Comparison of ENCODE assay signal across 28 cellular contexts in genomic region chr10:58956926-58957325, GRCh38.
DNase-seq lines count a peak whose midpoint lies in the region; ATAC-seq, FAIRE-seq and TF ChIP-seq lines count a peak whose summit lies in the region.
"Had no signal": no experiment of that assay in that cellular context is flagged by ENCODE, and none has a peak within 500 bp of the region (broad histone marks: within the 10 kb centered on the region; RNA-seq: fewer than 3 reads in every experiment).

No MANE protein-coding gene starts in this region.

- H3K4me3 Mint-ChIP-seq in activated naive CD8-positive, alpha-beta T cell treated with anti-CD3 and anti-CD28 coated beads, Interleukin-2, amount 50 U/mL, for 24 hours: no peak overlapping the region
- H3K4me3 Mint-ChIP-seq: activated naive CD8-positive, alpha-beta T cell treated with anti-CD3 and anti-CD28 coated beads for 36 hours; CD4-positive, alpha-beta memory T cell; H9; neural crest cell had no signal

- H3K4me1 ChIP-seq in PC-3 (ENCODE audit: insufficient read depth, low read length) (peaks cover 7% of the 10 kb centered on the region), MM.1S (ENCODE audit: low read length) (no peaks in the 10 kb centered on the region)
- H3K4me1 ChIP-seq: pancreas, right atrium auricular region had no signal

- no TSS peak for BruUV-seq in PC-3 (replicated peaks; lab: Mats Ljungman, UMichigan)

- H3K9me3 ChIP-seq in PC-3 (ENCODE audit: low read length) (no peaks in the 10 kb centered on the region), MM.1S (replicated peaks; ENCODE audit: insufficient read depth, low read length) (no peaks in the 10 kb centered on the region)
- H3K9me3 ChIP-seq: ascending aorta, mucosa of descending colon, pancreas, right atrium auricular region, spleen, transverse colon had no signal

- H2AFZ ChIP-seq in PC-3 (ENCODE audit: low read length) (no peak overlapping the region), MM.1S (ENCODE audit: low read length) (no peak overlapping the region)

- no peak for TF ChIP-seq POLR2A in H54 (IDR thresholded peaks at IDR 0.05; ENCODE audit: low read depth, low read length)

- no peaks in the 10 kb centered on the region for H3K27me3 ChIP-seq in PC-3 (ENCODE audit: low read length)
- H3K27me3 ChIP-seq in MM.1S (replicated peaks; ENCODE audit: insufficient read depth, low read length): no peaks in the 10 kb centered on the region
- H3K27me3 ChIP-seq: ascending aorta, pancreas, right atrium auricular region, spleen, transverse colon had no signal

- H3K79me2 ChIP-seq in PC-3 (ENCODE audit: low read length) (no peaks in the 10 kb centered on the region), MM.1S (ENCODE audit: low read length) (no peaks in the 10 kb centered on the region)

- H3K27ac ChIP-seq in PC-3 (ENCODE audit: low read length) (no peak overlapping the region), MM.1S (ENCODE audit: low read length) (no peak overlapping the region)
- H3K27ac ChIP-seq: ascending aorta, pancreas, right atrium auricular region, SK-N-MC, spleen, transverse colon had no signal

- DNase-seq in AG08395 (ENCODE audit: low spot score) (peak; percentile 65), H54 (ENCODE audit: insufficient read length, low spot score) (no peak), PC-3 (peak; percentile 17), fibroblast of peridontal ligament (ENCODE audit: extremely low read depth) (peak; percentile 14), MM.1S (no peak), NCI-H526 (lab: John Stamatoyannopoulos, UW) (no peak), left ventricle myocardium superior (no peak)
- DNase-seq in activated naive CD8-positive, alpha-beta T cell treated with anti-CD3 and anti-CD28 coated beads, Interleukin-2, amount 50 U/mL, for 24 hours: no peak
- DNase-seq: activated CD4-positive, alpha-beta T cell treated with anti-CD3 and anti-CD28 coated beads for 4 hours; activated CD8-positive, alpha-beta memory T cell treated with anti-CD3 and anti-CD28 coated beads for 24 hours; activated effector memory CD4-positive, alpha-beta T cell treated with Interleukin-2 at 50 U/mL for 16 hours; activated naive CD8-positive, alpha-beta T cell treated with anti-CD3 and anti-CD28 coated beads for 36 hours; CD4-positive, alpha-beta memory T cell; central memory CD4-positive, alpha-beta T cell; H9; KBM-7; mucosa of descending colon; NCI-H1436; NCI-H446 treated with DMSO at 0.1 percent for 48 hours; pancreas; spleen; T-helper 2 cell; transverse colon had no signal

- intact Hi-C loops in PC-3 (cut with micrococcal nuclease) (loop anchor here (10.0 kb wide), 1 partner anchor 508 kb away; no protein-coding TSS in a partner anchor), left ventricle myocardium superior (cut with micrococcal nuclease) (no loop called here)

- no peaks in the 10 kb centered on the region for H3K9me3 Mint-ChIP-seq in activated naive CD8-positive, alpha-beta T cell treated with anti-CD3 and anti-CD28 coated beads, Interleukin-2, amount 50 U/mL, for 24 hours
- H3K9me3 Mint-ChIP-seq: activated naive CD8-positive, alpha-beta T cell treated with anti-CD3 and anti-CD28 coated beads for 36 hours; CD4-positive, alpha-beta memory T cell; H9; neural crest cell had no signal

- FAIRE-seq in H54 (lab: Jason Lieb, UNC): peak; percentile 83
- FAIRE-seq: keratinocyte, pancreas had no signal

- CTCF ChIA-PET in PC-3 (lab: Charles Lee): no interaction called here

- no peaks in the 10 kb centered on the region for H3K4me1 Mint-ChIP-seq in activated naive CD8-positive, alpha-beta T cell treated with anti-CD3 and anti-CD28 coated beads, Interleukin-2, amount 50 U/mL, for 24 hours
- H3K4me1 Mint-ChIP-seq: activated naive CD8-positive, alpha-beta T cell treated with anti-CD3 and anti-CD28 coated beads for 36 hours; CD4-positive, alpha-beta memory T cell; H9 had no signal

- no peak overlapping the region for H3K27ac Mint-ChIP-seq in activated naive CD8-positive, alpha-beta T cell treated with anti-CD3 and anti-CD28 coated beads, Interleukin-2, amount 50 U/mL, for 24 hours
- H3K27ac Mint-ChIP-seq: activated naive CD8-positive, alpha-beta T cell treated with anti-CD3 and anti-CD28 coated beads for 36 hours; CD4-positive, alpha-beta memory T cell had no signal

- H3K36me3 ChIP-seq in PC-3 (ENCODE audit: low read depth, low read length) (no peaks in the 10 kb centered on the region), MM.1S (replicated peaks; ENCODE audit: insufficient read depth, low read length) (no peaks in the 10 kb centered on the region)
- H3K36me3 ChIP-seq: ascending aorta, pancreas, right atrium auricular region, spleen, transverse colon had no signal

- no peaks in the 10 kb centered on the region for H4K20me1 ChIP-seq in PC-3 (ENCODE audit: low read length)
- H4K20me1 ChIP-seq in MM.1S (ENCODE audit: insufficient read depth, low read length): no peaks in the 10 kb centered on the region

- TF ChIP-seq CTCF in PC-3 (conservative IDR thresholded peaks at IDR 0.05; ENCODE audit: low read depth, low read length) (no peak), MM.1S (IDR thresholded peaks at IDR 0.05; ENCODE audit: low read length) (no peak)

- H3K9ac ChIP-seq in PC-3 (ENCODE audit: low read length): no peak overlapping the region
- no peak overlapping the region for H3K9ac ChIP-seq in MM.1S (ENCODE audit: low read length)

- POLR2A ChIA-PET in PC-3 (lab: Charles Lee; ENCODE audit: unreplicated experiment): no interaction called here

- ATAC-seq in PC-3 (no peak), left ventricle myocardium superior (no peak)
- no peak for ATAC-seq in activated naive CD8-positive, alpha-beta T cell treated with anti-CD3 and anti-CD28 coated beads, Interleukin-2, amount 50 U/mL, for 24 hours
- ATAC-seq: mucosa of descending colon, pancreas had no signal

- H3K9me2 ChIP-seq in PC-3 (replicated peaks; ENCODE audit: low read length): no peaks in the 10 kb centered on the region
- no peaks in the 10 kb centered on the region for H3K9me2 ChIP-seq in MM.1S (replicated peaks; ENCODE audit: insufficient read depth, low read length)

- H3K36me3 Mint-ChIP-seq in activated naive CD8-positive, alpha-beta T cell treated with anti-CD3 and anti-CD28 coated beads, Interleukin-2, amount 50 U/mL, for 24 hours (ENCODE audit: low read depth): no peaks in the 10 kb centered on the region
- H3K36me3 Mint-ChIP-seq: activated naive CD8-positive, alpha-beta T cell treated with anti-CD3 and anti-CD28 coated beads for 36 hours; CD4-positive, alpha-beta memory T cell had no signal

- no peak overlapping the region for H3K4me2 ChIP-seq in PC-3 (ENCODE audit: low read length)
- H3K4me2 ChIP-seq in MM.1S (ENCODE audit: low read depth, low read length): no peak overlapping the region

- peaks cover 4% of the 10 kb centered on the region for H3K27me3 Mint-ChIP-seq in activated naive CD8-positive, alpha-beta T cell treated with anti-CD3 and anti-CD28 coated beads, Interleukin-2, amount 50 U/mL, for 24 hours
- H3K27me3 Mint-ChIP-seq: CD4-positive, alpha-beta memory T cell had no signal

- H3F3A ChIP-seq in PC-3 (ENCODE audit: low read length, unreplicated experiment) (no peaks in the 10 kb centered on the region), MM.1S (ENCODE audit: insufficient read depth, low read length) (no peaks in the 10 kb centered on the region)

- no peak overlapping the region for H3K4me3 ChIP-seq in PC-3 (ENCODE audit: low read length)
- no peak overlapping the region for H3K4me3 ChIP-seq in MM.1S (ENCODE audit: low read length)
- H3K4me3 ChIP-seq: ascending aorta, mucosa of descending colon, pancreas, right atrium auricular region, SK-N-MC, spleen, transverse colon had no signal

Comparison
In these comparisons a context has a peak if more than half of its experiments do, and no peak if none do; other contexts are left out.
1. DNase-seq: peak in AG08395 (single experiment), PC-3 (single experiment) and fibroblast of peridontal ligament (single experiment); none in H54 (single experiment), MM.1S (single experiment), activated naive CD8-positive, alpha-beta T cell treated with anti-CD3 and anti-CD28 coated beads, Interleukin-2, amount 50 U/mL, for 24 hours (single experiment), NCI-H526 (0 of 2) and left ventricle myocardium superior (single experiment).